In genomic region chr10:121710207-121710606, GRCh38 we compare ENCODE assay signal across 21 cellular contexts.
DNase-seq lines count a peak whose midpoint lies in the region; ATAC-seq and TF ChIP-seq lines count a peak whose summit lies in the region.
"Had no signal": no experiment of that assay in that cellular context is flagged by ENCODE, and none has a peak within 500 bp of the region (broad histone marks: within the 10 kb centered on the region; RNA-seq: fewer than 3 reads in every experiment).

No MANE protein-coding gene starts in this region.

- H3K9me3 ChIP-seq in right atrium auricular region (peaks cover 0 to 5% of the 10 kb centered on the region in 2 donors), smooth muscle cell (replicated peaks; ENCODE audit: low read depth) (no peaks in the 10 kb centered on the region)
- H3K9me3 ChIP-seq: breast epithelium, Peyer's patch, transverse colon had no signal

- H3K27me3 ChIP-seq in right atrium auricular region (no peaks in the 10 kb centered on the region), smooth muscle cell (ENCODE audit: low read depth) (no peaks in the 10 kb centered on the region)
- H3K27me3 ChIP-seq: breast epithelium, Peyer's patch had no signal

- peaks cover 32% of the 10 kb centered on the region for H3F3A ChIP-seq in smooth muscle cell (ENCODE audit: low read depth)

- no peaks in the 10 kb centered on the region for H3K79me2 ChIP-seq in smooth muscle cell (ENCODE audit: low read depth)

- H2AFZ ChIP-seq in smooth muscle cell (ENCODE audit: low read depth): peak overlapping the region; percentile 44

- WGBS in smooth muscle cell (ENCODE audit: low lambda C conversion rate): 12% methylated on average over 8 of the region's 9 CpGs

- H3K27ac ChIP-seq in right atrium auricular region: peak overlapping the region; percentile 31 to 54
- peak overlapping the region; percentile 96 for H3K27ac ChIP-seq in smooth muscle cell (ENCODE audit: low read depth)
- H3K27ac ChIP-seq: 22Rv1, Peyer's patch, transverse colon had no signal

- ATAC-seq in HG03342 (IDR thresholded peaks at IDR 0.05; ENCODE audit: unreplicated experiment): no peak

- H3K36me3 ChIP-seq in right atrium auricular region (no peaks in the 10 kb centered on the region), smooth muscle cell (ENCODE audit: low read depth) (no peaks in the 10 kb centered on the region)
- H3K36me3 ChIP-seq: breast epithelium, Peyer's patch, transverse colon had no signal

- no peaks in the 10 kb centered on the region for H4K20me1 ChIP-seq in smooth muscle cell (ENCODE audit: low read depth)

- DNase-seq in NCI-H748 (lab: John Stamatoyannopoulos, UW; ENCODE audit: unreplicated experiment) (peak; percentile 28), NCI-H748 treated with DMSO at 0.1 percent for 48 hours (lab: John Stamatoyannopoulos, UW) (no peak), cardiac fibroblast (ENCODE audit: low read depth in 2 of 2) (peak; percentile 43 to 44), right atrium auricular region (ENCODE audit: low spot score) (peak; percentile 67), smooth muscle cell (lab: John Stamatoyannopoulos, UW; ENCODE audit: unreplicated experiment) (no peak), H4 (ENCODE audit: low spot score) (no peak), NCI-H2081 (lab: John Stamatoyannopoulos, UW) (no peak)
- DNase-seq: activated CD8-positive, alpha-beta memory T cell treated with anti-CD3 and anti-CD28 coated beads, Interleukin-2, amount 50 U/mL, for 4 hours; activated naive CD4-positive, alpha-beta T cell treated with anti-CD3 and anti-CD28 coated beads for 36 hours; CD4-positive, CD25-positive, alpha-beta regulatory T cell; effector memory CD4-positive, alpha-beta T cell; GOT3; NCI-H1694 treated with DMSO at 0.1 percent for 48 hours; NCI-H524; nucleus accumbens; Peyer's patch; T-helper 2 cell; transverse colon had no signal

- peak overlapping the region; percentile 78 for H3K9ac ChIP-seq in smooth muscle cell (ENCODE audit: low read depth)

- H3K4me1 ChIP-seq in right atrium auricular region: no peaks in the 10 kb centered on the region
- H3K4me1 ChIP-seq in smooth muscle cell (ENCODE audit: low read depth): peaks cover 45% of the 10 kb centered on the region
- H3K4me1 ChIP-seq: breast epithelium, Peyer's patch, transverse colon had no signal

- TF ChIP-seq CTCF in cardiac fibroblast (IDR thresholded peaks at IDR 0.05; ENCODE audit: low read depth, low read length): no peak
- no peak for TF ChIP-seq CTCF in right atrium auricular region (IDR thresholded peaks at IDR 0.05)
- no peak for TF ChIP-seq CTCF in smooth muscle cell (IDR thresholded peaks at IDR 0.05; ENCODE audit: borderline replicate concordance, insufficient read depth, poor library complexity, severe bottlenecking)

- H3K4me2 ChIP-seq in smooth muscle cell: peak overlapping the region; percentile 83

- H3K4me3 ChIP-seq in cardiac fibroblast (replicated peaks in 1 of 2; ENCODE audit: low read depth in 2 of 2, low read length in 2 of 2) (no peak overlapping the region), right atrium auricular region (no peak overlapping the region), smooth muscle cell (peak overlapping the region; percentile 21)
- H3K4me3 ChIP-seq: breast epithelium, Peyer's patch, transverse colon had no signal

Comparison
In these comparisons a context has a peak if more than half of its experiments do, and no peak if none do; other contexts are left out.
1. DNase-seq: peak in NCI-H748 (single experiment), cardiac fibroblast (2 of 2) and right atrium auricular region (single experiment); none in NCI-H748 treated with DMSO at 0.1 percent for 48 hours (single experiment), smooth muscle cell (single experiment), H4 (single experiment) and NCI-H2081 (0 of 2).